ENCODE assay signal across 9 cellular contexts in the genomic region with DNA sequence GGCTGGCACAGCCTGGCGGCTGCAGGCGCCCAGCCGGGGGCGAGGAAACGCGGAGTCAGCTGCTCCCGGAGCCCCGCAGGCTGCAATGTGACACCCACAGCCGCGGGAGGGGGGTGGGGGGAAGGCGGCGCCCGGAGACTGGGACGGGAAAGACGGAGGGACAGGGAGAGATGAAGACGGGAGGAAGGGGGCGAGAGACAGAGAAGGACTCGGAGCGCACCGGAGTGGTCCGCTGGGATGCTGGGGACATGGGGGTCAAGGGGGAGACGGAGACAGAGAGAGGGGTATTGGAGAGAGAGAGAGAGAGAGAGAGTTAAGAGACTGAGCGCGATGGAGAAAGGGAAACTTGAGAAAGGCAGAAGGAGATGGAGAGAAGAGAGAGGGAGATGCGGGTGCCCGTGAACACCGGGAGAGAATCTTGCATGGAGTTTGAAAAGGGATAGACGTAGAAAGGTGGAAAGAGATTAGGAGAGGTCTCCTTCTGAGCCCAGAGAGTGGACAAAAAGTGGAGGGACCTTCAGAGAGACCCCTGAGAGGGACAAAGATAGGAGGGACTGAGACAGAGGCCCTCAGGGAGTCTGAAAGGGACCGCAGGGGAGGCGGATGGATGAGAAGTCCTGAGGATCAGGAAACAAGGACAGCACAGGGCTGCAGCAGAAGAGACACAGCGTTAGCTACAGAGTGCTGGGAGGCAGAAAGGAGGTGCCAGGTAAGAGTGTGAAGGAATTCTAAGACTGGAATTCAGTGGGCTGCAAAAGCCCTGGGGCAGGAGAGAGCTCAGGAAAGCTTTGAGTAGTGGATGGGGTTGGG. TPM values are rescaled to one million over a fixed set of nuclear protein-coding genes. Genes with fewer than 3 reads are reported as not detected.
DNase-seq lines count a peak whose midpoint lies in the region; ATAC-seq and TF ChIP-seq lines count a peak whose summit lies in the region.
"Had no signal": no experiment of that assay in that cellular context is flagged by ENCODE, and none has a peak within 500 bp of the region (broad histone marks: within the 10 kb centered on the region; RNA-seq: fewer than 3 reads in every experiment).

No MANE protein-coding gene starts in this region.

- TF ChIP-seq EP300 in sigmoid colon (IDR thresholded peaks at IDR 0.05): no peak

- H3K36me3 Mint-ChIP-seq in activated T-cell treated with anti-CD3 and anti-CD28 coated beads, Interleukin-2, amount 50 U/mL, for 4 hours (ENCODE audit: insufficient read depth): peaks cover 4% of the 10 kb centered on the region

- H3K4me3 Mint-ChIP-seq in activated T-cell treated with anti-CD3 and anti-CD28 coated beads, Interleukin-2, amount 50 U/mL, for 4 hours: peak overlapping the region; percentile 74

- no peak for TF ChIP-seq POLR2A in adrenal gland (IDR thresholded peaks at IDR 0.05)
- no peak for TF ChIP-seq POLR2A in sigmoid colon (IDR thresholded peaks at IDR 0.05)

- TF ChIP-seq CTCF in adrenal gland (IDR thresholded peaks at IDR 0.05) (no peak), sigmoid colon (IDR thresholded peaks at IDR 0.05) (no peak)

- WGBS in adrenal gland, 4 donors: 7 to 9% (median 8%) methylated on average over 23 to 31 of the region's 31 CpGs
- WGBS in sigmoid colon, 2 donors: 7 to 11% methylated on average over 31 of the region's 31 CpGs

- no peak for DNase-seq in activated T-cell treated with anti-CD3 and anti-CD28 coated beads, Interleukin-2, amount 50 U/mL, for 4 hours
- DNase-seq in activated T-cell treated with anti-CD3 and anti-CD28 coated beads, Interleukin-2, amount 50 U/mL, for 1 hour: no peak
- peak in 1 of 7 donors; percentile 50 for DNase-seq in adrenal gland
- peak in 26 of 51 donors; percentile 16 to 69 (median 32) for DNase-seq in hypothalamus (lab: John Stamatoyannopoulos, UW)
- no peak for DNase-seq in sigmoid colon
- no peak for DNase-seq in dermis blood vessel endothelial cell
- DNase-seq in globus pallidus (ENCODE audit: low spot score): no peak

- H3K36me3 ChIP-seq in adrenal gland (replicated peaks in 1 of 2) (peaks cover 0 to 12% of the 10 kb centered on the region in 2 donors), sigmoid colon (peaks cover 0 to 31% (median 4%) of the 10 kb centered on the region in 4 donors)

- H3K9me3 Mint-ChIP-seq in activated T-cell treated with anti-CD3 and anti-CD28 coated beads, Interleukin-2, amount 50 U/mL, for 4 hours: no peaks in the 10 kb centered on the region

- H3K4me1 Mint-ChIP-seq in activated T-cell treated with anti-CD3 and anti-CD28 coated beads, Interleukin-2, amount 50 U/mL, for 4 hours (ENCODE audit: low read depth): peaks cover 11% of the 10 kb centered on the region

- H3K27me3 ChIP-seq in adrenal gland (no peaks in the 10 kb centered on the region), sigmoid colon (no peaks in the 10 kb centered on the region)

- H3K27ac ChIP-seq in adrenal gland (peak overlapping the region in 1 of 5 donors; percentile 74), sigmoid colon (peak overlapping the region; percentile 50 to 65 (median 57))

- H3K9me3 ChIP-seq in adrenal gland (replicated peaks in 1 of 3) (no peaks in the 10 kb centered on the region), sigmoid colon (no peaks in the 10 kb centered on the region)

- H3K4me3 ChIP-seq in adrenal gland (peak overlapping the region in 3 of 4 donors; percentile 11 to 81 (median 37)), sigmoid colon (peak overlapping the region; percentile 40 to 68 (median 60))

- no peak for ATAC-seq in activated T-cell treated with anti-CD3 and anti-CD28 coated beads, Interleukin-2, amount 50 U/mL, for 4 hours
- ATAC-seq in HG02970 (IDR thresholded peaks at IDR 0.05; ENCODE audit: low FRiP score, unreplicated experiment): no peak

- intact Hi-C loops in adrenal gland (cut with DNase I): no loop called here
- intact Hi-C loops in sigmoid colon (cut with DNase I): no loop called here

- H3K4me1 ChIP-seq in adrenal gland (replicated peaks in 1 of 2) (peaks cover 5 to 9% of the 10 kb centered on the region in 2 donors), sigmoid colon (peaks cover 0 to 20% (median 15%) of the 10 kb centered on the region in 4 donors)

- peaks cover 7% of the 10 kb centered on the region for H3K27me3 Mint-ChIP-seq in activated T-cell treated with anti-CD3 and anti-CD28 coated beads, Interleukin-2, amount 50 U/mL, for 4 hours (ENCODE audit: low read depth)

RNA-seq across cellular contexts. Expression of gene SCN1B, which starts 1.0 kb away (rescaled TPM):
- total RNA-seq in activated T-cell treated with anti-CD3 and anti-CD28 coated beads, Interleukin-2, amount 50 U/mL, for 4 hours: 1 to 10 TPM; 1.1 to 2.3 (median 1.2) TPM
- 10 to 100 TPM in 6 of 8 donors, 1 to 10 TPM in 2; 9.5 to 34.5 (median 15.8) TPM for total RNA-seq in adrenal gland
- 10 to 100 TPM in 2 of 3 donors, 1 to 10 TPM in 1; 4.4 to 13.2 (median 11.6) TPM for polyA plus RNA-seq in adrenal gland
- total RNA-seq in sigmoid colon: 10 to 100 TPM in 1 of 4 donors, 1 to 10 TPM in 3; 3.0 to 10.0 (median 6.6) TPM
- 1 to 10 TPM; 4.5 to 9.6 (median 4.9) TPM for polyA plus RNA-seq in sigmoid colon
- 6.5 and 15.9 TPM in 2 replicates for total RNA-seq in dermis blood vessel endothelial cell

RNA-seq across cellular contexts. Expression of gene HPN, which starts 10.2 kb away (rescaled TPM):
- total RNA-seq in activated T-cell treated with anti-CD3 and anti-CD28 coated beads, Interleukin-2, amount 50 U/mL, for 4 hours: under 1 TPM in 2 of 3 donors, not detected in 1; 0.26 to 0.38 TPM
- total RNA-seq in adrenal gland (1 to 10 TPM in 2 of 8 donors, under 1 TPM in 5, not detected in 1; 0.20 to 2.6 (median 0.87) TPM), sigmoid colon (under 1 TPM in 3 of 4 donors, not detected in 1; 0.36 to 0.95 (median 0.66) TPM), dermis blood vessel endothelial cell (0.09 and 0.17 TPM in 2 replicates)
- polyA plus RNA-seq in adrenal gland (1 to 10 TPM in 1 of 3 donors, under 1 TPM in 1, not detected in 1; 0.88 to 1.7 TPM), sigmoid colon (1 to 10 TPM in 1 of 3 donors, under 1 TPM in 1, not detected in 1; 0.61 to 1.8 TPM)
- total RNA-seq: temporal lobe had no signal

RNA-seq across cellular contexts. Expression of gene GRAMD1A, which starts 31.2 kb away (rescaled TPM):
- 100 to 1,000 TPM; 162 to 192 (median 170) TPM for total RNA-seq in activated T-cell treated with anti-CD3 and anti-CD28 coated beads, Interleukin-2, amount 50 U/mL, for 4 hours
- total RNA-seq in adrenal gland (100 to 1,000 TPM in 1 of 8 donors, 10 to 100 TPM in 7; 42.4 to 101 (median 81.5) TPM), sigmoid colon (10 to 100 TPM; 27.1 to 58.9 (median 43.0) TPM), dermis blood vessel endothelial cell (48.5 and 56.0 TPM in 2 replicates)
- polyA plus RNA-seq in adrenal gland (100 to 1,000 TPM in 1 of 3 donors, 10 to 100 TPM in 2; 41.5 to 125 (median 74.9) TPM), sigmoid colon (10 to 100 TPM in 2 of 3 donors, 1 to 10 TPM in 1; 5.1 to 41.1 (median 12.0) TPM)

Comparison
In these comparisons a context has a peak if more than half of its experiments do, and no peak if none do; other contexts are left out.
1. DNase-seq: peak in hypothalamus (26 of 51); none in activated T-cell treated with anti-CD3 and anti-CD28 coated beads, Interleukin-2, amount 50 U/mL, for 4 hours (single experiment), activated T-cell treated with anti-CD3 and anti-CD28 coated beads, Interleukin-2, amount 50 U/mL, for 1 hour (single experiment), sigmoid colon (single experiment), dermis blood vessel endothelial cell (single experiment) and globus pallidus (single experiment).